ENCODE assay signal across 1 cellular context in the genomic region with DNA sequence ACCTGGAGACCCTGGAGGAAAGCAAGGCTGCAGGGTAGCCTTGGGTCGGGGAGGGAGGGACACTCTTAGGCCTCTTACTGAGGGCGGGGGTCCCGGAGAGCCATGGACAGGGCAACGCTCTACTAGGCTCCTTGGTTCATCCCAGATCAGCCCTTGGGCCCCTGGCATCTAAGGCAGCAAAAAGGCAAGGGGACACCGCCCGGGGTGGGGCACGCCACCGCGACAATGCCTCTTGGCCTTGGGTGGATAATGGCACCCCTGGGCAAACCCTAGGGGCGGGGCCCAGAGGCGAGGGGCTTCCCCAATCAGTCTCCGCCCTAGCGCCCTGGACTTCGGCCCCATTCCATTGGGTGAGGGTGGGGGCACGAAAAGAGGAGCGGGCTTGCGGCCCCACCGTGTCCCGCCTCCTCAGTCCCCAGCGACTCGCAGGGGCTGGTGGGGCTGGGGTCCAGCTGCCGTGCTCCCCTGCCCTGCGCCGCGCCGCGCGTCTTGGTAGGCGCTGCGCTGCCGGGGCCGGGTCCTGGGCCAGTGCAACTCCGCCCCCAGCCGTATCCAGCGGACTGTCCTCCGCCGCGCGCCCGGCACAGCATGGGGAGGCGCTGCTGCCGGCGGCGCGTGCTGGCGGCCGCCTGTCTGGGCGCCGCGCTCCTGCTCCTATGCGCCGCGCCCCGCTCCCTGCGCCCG.
A peak's percentile ranks its signal among the peaks of the same experiment; 100 is the strongest.
TF ChIP-seq lines count a peak whose summit lies in the region.

A gene with protein sequence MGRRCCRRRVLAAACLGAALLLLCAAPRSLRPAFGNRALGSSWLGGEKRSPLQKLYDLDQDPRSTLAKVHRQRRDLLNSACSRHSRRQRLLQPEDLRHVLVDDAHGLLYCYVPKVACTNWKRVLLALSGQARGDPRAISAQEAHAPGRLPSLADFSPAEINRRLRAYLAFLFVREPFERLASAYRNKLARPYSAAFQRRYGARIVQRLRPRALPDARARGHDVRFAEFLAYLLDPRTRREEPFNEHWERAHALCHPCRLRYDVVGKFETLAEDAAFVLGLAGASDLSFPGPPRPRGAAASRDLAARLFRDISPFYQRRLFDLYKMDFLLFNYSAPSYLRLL (plus strand): TSS at position 411 of the 684 bp plus-strand sequence. CDS start 178 bp downstream, at position 589.

TF ChIP-seq in HepG2, 621 proteins besides CTCF, POLR2A, EP300 and RAD21 (continued from another document and continues in another):
- TF ChIP-seq, protein P1, sequence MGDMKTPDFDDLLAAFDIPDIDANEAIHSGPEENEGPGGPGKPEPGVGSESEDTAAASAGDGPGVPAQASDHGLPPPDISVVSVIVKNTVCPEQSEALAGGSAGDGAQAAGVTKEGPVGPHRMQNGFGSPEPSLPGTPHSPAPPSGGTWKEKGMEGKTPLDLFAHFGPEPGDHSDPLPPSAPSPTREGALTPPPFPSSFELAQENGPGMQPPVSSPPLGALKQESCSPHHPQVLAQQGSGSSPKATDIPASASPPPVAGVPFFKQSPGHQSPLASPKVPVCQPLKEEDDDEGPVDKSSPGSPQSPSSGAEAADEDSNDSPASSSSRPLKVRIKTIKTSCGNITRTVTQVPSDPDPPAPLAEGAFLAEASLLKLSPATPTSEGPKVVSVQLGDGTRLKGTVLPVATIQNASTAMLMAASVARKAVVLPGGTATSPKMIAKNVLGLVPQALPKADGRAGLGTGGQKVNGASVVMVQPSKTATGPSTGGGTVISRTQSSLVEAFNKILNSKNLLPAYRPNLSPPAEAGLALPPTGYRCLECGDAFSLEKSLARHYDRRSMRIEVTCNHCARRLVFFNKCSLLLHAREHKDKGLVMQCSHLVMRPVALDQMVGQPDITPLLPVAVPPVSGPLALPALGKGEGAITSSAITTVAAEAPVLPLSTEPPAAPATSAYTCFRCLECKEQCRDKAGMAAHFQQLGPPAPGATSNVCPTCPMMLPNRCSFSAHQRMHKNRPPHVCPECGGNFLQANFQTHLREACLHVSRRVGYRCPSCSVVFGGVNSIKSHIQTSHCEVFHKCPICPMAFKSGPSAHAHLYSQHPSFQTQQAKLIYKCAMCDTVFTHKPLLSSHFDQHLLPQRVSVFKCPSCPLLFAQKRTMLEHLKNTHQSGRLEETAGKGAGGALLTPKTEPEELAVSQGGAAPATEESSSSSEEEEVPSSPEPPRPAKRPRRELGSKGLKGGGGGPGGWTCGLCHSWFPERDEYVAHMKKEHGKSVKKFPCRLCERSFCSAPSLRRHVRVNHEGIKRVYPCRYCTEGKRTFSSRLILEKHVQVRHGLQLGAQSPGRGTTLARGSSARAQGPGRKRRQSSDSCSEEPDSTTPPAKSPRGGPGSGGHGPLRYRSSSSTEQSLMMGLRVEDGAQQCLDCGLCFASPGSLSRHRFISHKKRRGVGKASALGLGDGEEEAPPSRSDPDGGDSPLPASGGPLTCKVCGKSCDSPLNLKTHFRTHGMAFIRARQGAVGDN (CRISPR knock-in tag; IDR thresholded peaks at IDR 0.05) = peak; percentile 82
- TF ChIP-seq RELA (CRISPR knock-in tag; IDR thresholded peaks at IDR 0.05) (peak; percentile 95), AGO1 (IDR thresholded peaks at IDR 0.05; ENCODE audit: low read depth, low read length, poor library complexity, severe bottlenecking) (no peak), RARA (CRISPR knock-in tag; IDR thresholded peaks at IDR 0.05) (peak; percentile 78), ZNF746 (CRISPR knock-in tag; IDR thresholded peaks at IDR 0.05) (peak; percentile 62; the same call in 1 of the 2 replicates), TARDBP (CRISPR knock-in tag; IDR thresholded peaks at IDR 0.05) (peak; percentile 31), ZNF691 (CRISPR knock-in tag; IDR thresholded peaks at IDR 0.05; ENCODE audit: borderline replicate concordance, low read depth) (0 out of 2 replicates have a peak, but pooled peaks have one; percentile 10), KLF12 (CRISPR knock-in tag; IDR thresholded peaks at IDR 0.05; ENCODE audit: borderline replicate concordance) (peak; percentile 89), ESRRA (CRISPR knock-in tag; IDR thresholded peaks at IDR 0.05; ENCODE audit: low read depth) (peak; percentile 83; the same call in 1 of the 2 replicates), MAF1 (CRISPR knock-in tag; IDR thresholded peaks at IDR 0.05; ENCODE audit: borderline replicate concordance) (peak; percentile 73; the same call in 1 of the 2 replicates), PHF21A (CRISPR knock-in tag; IDR thresholded peaks at IDR 0.05) (peak; percentile 91), ELF3 (CRISPR knock-in tag; IDR thresholded peaks at IDR 0.05) (peak; percentile 45; the same call in 1 of the 2 replicates), KDM6A (CRISPR knock-in tag; IDR thresholded peaks at IDR 0.05; ENCODE audit: low read depth) (peak; percentile 90), U2AF2 (IDR thresholded peaks at IDR 0.05; ENCODE audit: low read depth, low read length) (peak; percentile 86; the same call in 1 of the 2 replicates), ZNF329 (CRISPR knock-in tag; IDR thresholded peaks at IDR 0.05; ENCODE audit: low read depth) (no peak), PRDM10 (CRISPR knock-in tag; IDR thresholded peaks at IDR 0.05; ENCODE audit: low read depth) (peak; percentile 52; the same call in 1 of the 2 replicates), SP1 (IDR thresholded peaks at IDR 0.05) (no peak), SP1 (CRISPR knock-in tag; IDR thresholded peaks at IDR 0.05) (peak; percentile 77), ARNT2 (CRISPR knock-in tag; IDR thresholded peaks at IDR 0.05; ENCODE audit: low read depth) (peak; percentile 55; the same call in 1 of the 2 replicates), ZNF816 (CRISPR knock-in tag; IDR thresholded peaks at IDR 0.05; ENCODE audit: borderline replicate concordance) (peak; percentile 31; the same call in 1 of the 2 replicates), KDM4B (CRISPR knock-in tag; IDR thresholded peaks at IDR 0.05) (0 out of 2 replicates have a peak, but pooled peaks have one; percentile 30), ZNF12 (CRISPR knock-in tag; IDR thresholded peaks at IDR 0.05) (0 out of 2 replicates have a peak, but pooled peaks have one; percentile 13), ZNF713 (CRISPR knock-in tag; IDR thresholded peaks at IDR 0.05) (no peak), PHF8 (CRISPR knock-in tag; IDR thresholded peaks at IDR 0.05) (peak; percentile 68), SAP130 (CRISPR knock-in tag; IDR thresholded peaks at IDR 0.05; ENCODE audit: low read depth) (peak; percentile 72), ZNF503 (CRISPR knock-in tag; IDR thresholded peaks at IDR 0.05) (peak; percentile 80; the same call in 1 of the 2 replicates), ZZZ3 (CRISPR knock-in tag; IDR thresholded peaks at IDR 0.05; ENCODE audit: borderline replicate concordance) (no peak), SP140L (CRISPR knock-in tag; IDR thresholded peaks at IDR 0.05; ENCODE audit: borderline replicate concordance) (0 out of 2 replicates have a peak, but pooled peaks have one; percentile 26), ZNF143 (CRISPR knock-in tag; IDR thresholded peaks at IDR 0.05) (peak; percentile 58), ZNF549 (CRISPR knock-in tag; IDR thresholded peaks at IDR 0.05) (peak; percentile 54; the same call in 1 of the 2 replicates)
- TF ChIP-seq, protein P2, sequence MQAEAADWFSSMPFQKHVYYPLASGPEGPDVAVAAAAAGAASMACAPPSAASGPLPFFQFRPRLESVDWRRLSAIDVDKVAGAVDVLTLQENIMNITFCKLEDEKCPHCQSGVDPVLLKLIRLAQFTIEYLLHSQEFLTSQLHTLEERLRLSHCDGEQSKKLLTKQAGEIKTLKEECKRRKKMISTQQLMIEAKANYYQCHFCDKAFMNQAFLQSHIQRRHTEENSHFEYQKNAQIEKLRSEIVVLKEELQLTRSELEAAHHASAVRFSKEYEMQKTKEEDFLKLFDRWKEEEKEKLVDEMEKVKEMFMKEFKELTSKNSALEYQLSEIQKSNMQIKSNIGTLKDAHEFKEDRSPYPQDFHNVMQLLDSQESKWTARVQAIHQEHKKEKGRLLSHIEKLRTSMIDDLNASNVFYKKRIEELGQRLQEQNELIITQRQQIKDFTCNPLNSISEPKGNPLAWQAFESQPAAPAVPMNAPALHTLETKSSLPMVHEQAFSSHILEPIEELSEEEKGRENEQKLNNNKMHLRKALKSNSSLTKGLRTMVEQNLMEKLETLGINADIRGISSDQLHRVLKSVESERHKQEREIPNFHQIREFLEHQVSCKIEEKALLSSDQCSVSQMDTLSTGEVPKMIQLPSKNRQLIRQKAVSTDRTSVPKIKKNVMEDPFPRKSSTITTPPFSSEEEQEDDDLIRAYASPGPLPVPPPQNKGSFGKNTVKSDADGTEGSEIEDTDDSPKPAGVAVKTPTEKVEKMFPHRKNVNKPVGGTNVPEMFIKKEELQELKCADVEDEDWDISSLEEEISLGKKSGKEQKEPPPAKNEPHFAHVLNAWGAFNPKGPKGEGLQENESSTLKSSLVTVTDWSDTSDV (CRISPR knock-in tag; IDR thresholded peaks at IDR 0.05) = peak; percentile 60; the same call in 1 of the 2 replicates
- TF ChIP-seq, protein P3, sequence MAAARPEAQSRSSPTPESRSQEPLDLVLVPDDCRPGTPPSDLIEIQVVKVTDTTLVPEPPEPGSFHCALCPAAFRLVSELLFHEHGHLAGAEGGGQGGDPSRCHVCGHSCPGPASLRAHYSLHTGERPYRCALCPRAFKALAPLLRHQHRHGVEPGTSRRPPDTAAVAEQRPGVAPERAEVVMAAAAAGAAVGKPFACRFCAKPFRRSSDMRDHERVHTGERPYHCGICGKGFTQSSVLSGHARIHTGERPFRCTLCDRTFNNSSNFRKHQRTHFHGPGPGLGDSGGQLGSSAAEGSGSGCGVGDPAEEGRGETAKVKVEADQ (CRISPR knock-in tag; IDR thresholded peaks at IDR 0.05; ENCODE audit: borderline replicate concordance) = no peak
- TF ChIP-seq, protein P4, sequence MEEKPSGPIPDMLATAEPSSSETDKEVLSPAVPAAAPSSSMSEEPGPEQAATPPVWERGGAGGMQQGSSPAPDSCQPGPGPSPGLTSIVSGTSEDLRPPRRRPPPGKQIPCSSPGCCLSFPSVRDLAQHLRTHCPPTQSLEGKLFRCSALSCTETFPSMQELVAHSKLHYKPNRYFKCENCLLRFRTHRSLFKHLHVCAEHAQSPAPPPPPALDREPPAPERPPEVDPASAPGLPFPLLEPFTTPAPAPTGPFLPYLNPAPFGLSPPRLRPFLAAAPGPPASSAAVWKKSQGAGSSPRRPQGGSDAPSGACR (CRISPR knock-in tag; IDR thresholded peaks at IDR 0.05) = peak; percentile 96
- TF ChIP-seq, protein P5, sequence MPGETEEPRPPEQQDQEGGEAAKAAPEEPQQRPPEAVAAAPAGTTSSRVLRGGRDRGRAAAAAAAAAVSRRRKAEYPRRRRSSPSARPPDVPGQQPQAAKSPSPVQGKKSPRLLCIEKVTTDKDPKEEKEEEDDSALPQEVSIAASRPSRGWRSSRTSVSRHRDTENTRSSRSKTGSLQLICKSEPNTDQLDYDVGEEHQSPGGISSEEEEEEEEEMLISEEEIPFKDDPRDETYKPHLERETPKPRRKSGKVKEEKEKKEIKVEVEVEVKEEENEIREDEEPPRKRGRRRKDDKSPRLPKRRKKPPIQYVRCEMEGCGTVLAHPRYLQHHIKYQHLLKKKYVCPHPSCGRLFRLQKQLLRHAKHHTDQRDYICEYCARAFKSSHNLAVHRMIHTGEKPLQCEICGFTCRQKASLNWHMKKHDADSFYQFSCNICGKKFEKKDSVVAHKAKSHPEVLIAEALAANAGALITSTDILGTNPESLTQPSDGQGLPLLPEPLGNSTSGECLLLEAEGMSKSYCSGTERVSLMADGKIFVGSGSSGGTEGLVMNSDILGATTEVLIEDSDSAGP (CRISPR knock-in tag; IDR thresholded peaks at IDR 0.05; ENCODE audit: borderline replicate concordance) = peak; percentile 76; the same call in 1 of the 2 replicates
